ENCODE assay signal across 8 cellular contexts in genomic region chr16:14354561-14355351, GRCh38.
A peak's percentile ranks its signal among the peaks of the same experiment; 100 is the strongest.
DNase-seq lines count a peak whose midpoint lies in the region; ATAC-seq, FAIRE-seq and TF ChIP-seq lines count a peak whose summit lies in the region.

No MANE protein-coding gene starts in this region.

- H3K27me3 ChIP-seq in fibroblast of lung (ENCODE audit: control insufficient read depth, insufficient read depth, low read length): peaks cover 3% of the 10 kb centered on the region

- H3K36me3 ChIP-seq in fibroblast of lung (ENCODE audit: control insufficient read depth, insufficient read depth, low read length): no peaks in the 10 kb centered on the region

- H2AFZ ChIP-seq in fibroblast of lung (ENCODE audit: low read length): no peak overlapping the region

- peak; percentile 3 for DNase-seq in activated CD4-positive, CD25-positive, alpha-beta regulatory T cell treated with anti-CD3 and anti-CD28 coated beads, Interleukin-2, amount 50 U/mL, for 16 hours (ENCODE audit: low read depth, low spot score)
- no peak for DNase-seq in activated CD4-positive, CD25-positive, alpha-beta regulatory T cell treated with anti-CD3 and anti-CD28 coated beads, Interleukin-2, amount 50 U/mL, for 72 hours
- DNase-seq in NOMO-1 treated with DMSO at 0.1 percent for 48 hours (lab: John Stamatoyannopoulos, UW; ENCODE audit: unreplicated experiment): peak; percentile 95
- peak in 1 of 2 donors; percentile 26 for DNase-seq in fibroblast of lung (ENCODE audit: low read depth in 2 of 2)
- DNase-seq in urothelium cell line (ENCODE audit: low spot score): no peak
- no peak for DNase-seq in DMS79 (lab: John Stamatoyannopoulos, UW)

- peak overlapping the region; percentile 68 for H3K4me2 ChIP-seq in fibroblast of lung (ENCODE audit: extremely low read depth, insufficient read depth, low read length)

- no peaks in the 10 kb centered on the region for H3K79me2 ChIP-seq in fibroblast of lung (ENCODE audit: control insufficient read depth, insufficient read depth, low read length)

- no peaks in the 10 kb centered on the region for H3K9me3 ChIP-seq in fibroblast of lung (ENCODE audit: control insufficient read depth, insufficient read depth, low read depth, low read length)

- H4K20me1 ChIP-seq in fibroblast of lung (ENCODE audit: control insufficient read depth, extremely low read depth, insufficient read depth, low read length): no peaks in the 10 kb centered on the region

- no peak overlapping the region for H3K27ac ChIP-seq in fibroblast of lung (ENCODE audit: insufficient read depth, low read length)

- H3K4me1 ChIP-seq in fibroblast of lung (ENCODE audit: control insufficient read depth, extremely low read depth, insufficient read depth, low read length): no peaks in the 10 kb centered on the region

- peak overlapping the region; percentile 52 for H3K4me3 Mint-ChIP-seq in stimulated activated naive CD8-positive, alpha-beta T cell treated with anti-CD3 and anti-CD28 coated beads, Interleukin-15, Interleukin-2, amounts not matched to agents 100 ng/mL and 50 ng/mL, for 24 hours

- H3K4me1 Mint-ChIP-seq in stimulated activated naive CD8-positive, alpha-beta T cell treated with anti-CD3 and anti-CD28 coated beads, Interleukin-15, Interleukin-2, amounts not matched to agents 100 ng/mL and 50 ng/mL, for 24 hours (ENCODE audit: low read depth): peaks cover 10% of the 10 kb centered on the region

- no peak for TF ChIP-seq CTCF in fibroblast of lung (conservative IDR thresholded peaks at IDR 0.05 in 1 of 2, IDR thresholded peaks at IDR 0.05 in 1 of 2; ENCODE audit: low read depth in 1 of 2, low read length in 2 of 2)

- H3K9ac ChIP-seq in fibroblast of lung (ENCODE audit: insufficient read depth, low read length): no peak overlapping the region

- no peaks in the 10 kb centered on the region for H3K36me3 Mint-ChIP-seq in stimulated activated naive CD8-positive, alpha-beta T cell treated with anti-CD3 and anti-CD28 coated beads, Interleukin-15, Interleukin-2, amounts not matched to agents 100 ng/mL and 50 ng/mL, for 24 hours (ENCODE audit: low read depth)

- FAIRE-seq in urothelium cell line (lab: Jason Lieb, UNC): no peak

- peak overlapping the region; percentile 18 for H3K27ac Mint-ChIP-seq in stimulated activated naive CD8-positive, alpha-beta T cell treated with anti-CD3 and anti-CD28 coated beads, Interleukin-15, Interleukin-2, amounts not matched to agents 100 ng/mL and 50 ng/mL, for 24 hours

- H3K27me3 Mint-ChIP-seq in stimulated activated naive CD8-positive, alpha-beta T cell treated with anti-CD3 and anti-CD28 coated beads, Interleukin-15, Interleukin-2, amounts not matched to agents 100 ng/mL and 50 ng/mL, for 24 hours: peaks cover 11% of the 10 kb centered on the region

- H3K9me3 Mint-ChIP-seq in stimulated activated naive CD8-positive, alpha-beta T cell treated with anti-CD3 and anti-CD28 coated beads, Interleukin-15, Interleukin-2, amounts not matched to agents 100 ng/mL and 50 ng/mL, for 24 hours: no peaks in the 10 kb centered on the region

- peak overlapping the region in 2 of 4 experiments; percentile 17 to 40 for H3K4me3 ChIP-seq in fibroblast of lung (replicated peaks in 1 of 4; ENCODE audit: control extremely low read depth in 1 of 4, insufficient read depth in 1 of 4, low read depth in 3 of 4, low read length in 4 of 4)

- ATAC-seq in HG02642 (IDR thresholded peaks at IDR 0.05; ENCODE audit: poor library complexity, unreplicated experiment): peak; percentile 86

Comparison
In these comparisons a context has a peak if more than half of its experiments do, and no peak if none do; other contexts are left out.
1. DNase-seq: peak in activated CD4-positive, CD25-positive, alpha-beta regulatory T cell treated with anti-CD3 and anti-CD28 coated beads, Interleukin-2, amount 50 U/mL, for 16 hours (single experiment) and NOMO-1 treated with DMSO at 0.1 percent for 48 hours (single experiment); none in activated CD4-positive, CD25-positive, alpha-beta regulatory T cell treated with anti-CD3 and anti-CD28 coated beads, Interleukin-2, amount 50 U/mL, for 72 hours (single experiment), urothelium cell line (single experiment) and DMS79 (single experiment).